In the genomic region with DNA sequence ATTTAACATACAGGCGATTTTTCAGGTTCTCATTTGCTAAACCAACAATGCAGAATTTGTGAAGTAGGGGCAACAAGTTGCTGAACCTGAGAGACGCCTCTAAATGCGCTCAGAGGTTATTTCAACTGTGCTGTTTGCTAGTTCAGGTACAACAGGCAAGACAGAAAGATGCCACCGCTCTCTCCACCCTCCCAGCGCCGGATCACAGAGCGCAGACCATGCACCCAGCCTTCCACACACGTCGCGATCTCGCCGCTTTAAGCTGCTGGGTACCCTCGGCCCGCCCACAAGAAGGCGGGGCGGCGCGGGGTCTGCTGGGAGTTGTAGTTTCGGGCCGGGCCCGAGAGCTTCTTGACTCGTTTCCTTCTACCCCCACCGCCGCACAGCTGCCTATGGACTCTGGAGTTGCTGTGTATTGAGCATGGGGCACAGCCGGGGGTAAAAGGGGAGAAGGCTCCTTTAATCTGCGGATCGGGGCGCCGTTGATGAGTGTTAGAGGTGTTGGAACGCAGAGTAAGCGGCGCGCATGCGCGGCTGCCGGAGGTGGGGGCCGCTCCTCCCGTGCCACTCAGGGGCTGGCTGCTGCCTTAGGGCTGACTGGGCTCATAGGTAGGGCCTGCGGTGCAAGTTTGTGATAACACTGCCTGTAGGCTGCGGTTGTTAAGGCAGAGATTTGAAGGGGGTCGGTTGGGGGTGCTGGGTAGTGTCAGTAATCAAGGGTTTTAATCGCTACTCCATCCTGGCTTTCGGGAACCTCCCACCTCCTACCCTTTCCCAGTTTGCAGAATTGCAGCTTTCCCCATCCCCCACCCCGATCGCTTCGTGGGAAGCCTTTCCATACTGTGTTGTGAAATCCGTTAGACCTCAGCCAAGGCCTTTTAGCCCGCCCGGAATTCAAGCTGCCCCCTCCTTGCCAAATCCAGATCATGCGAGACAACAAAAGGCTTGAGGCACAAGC, we compare ENCODE assay signal across 8 cellular contexts. TPM values are rescaled to one million over a fixed set of nuclear protein-coding genes. Genes with fewer than 3 reads are reported as not detected.
DNase-seq lines count a peak whose midpoint lies in the region; ATAC-seq and TF ChIP-seq lines count a peak whose summit lies in the region.

No MANE protein-coding gene starts in this region.

- TF ChIP-seq CTCF in AG04450 (IDR thresholded peaks at IDR 0.05; ENCODE audit: low read depth, low read length) = no peak

- CTCF ChIA-PET in AG04450 (lab: Charles Lee) = interaction anchor here (1.5 kb wide), 1 partner anchor 13 kb away, joined by 5 read pairs; no protein-coding TSS in a partner anchor

- POLR2A ChIA-PET in AG04450 (lab: Yijun Ruan, JAX) = interaction anchor here (0.7 to 3.3 kb wide), 7 partner anchors 8 to 200 kb away, joined by 3 to 44 read pairs (median 4); a partner anchor contains a TSS

- H3K27me3 ChIP-seq in AG04450 (ENCODE audit: control insufficient read depth, insufficient read depth, low read length) = no peaks in the 10 kb centered on the region

- peak overlapping the region; percentile 90 for H3K4me3 ChIP-seq in AG04450 (ENCODE audit: low read depth, low read length)

- H3K27ac ChIP-seq in AG04450 (ENCODE audit: low read depth, low read length) (peak overlapping the region; percentile 91), caudate nucleus (ENCODE audit: low read depth, low read length) (peak overlapping the region; percentile 99)

- ATAC-seq in GM18907 (IDR thresholded peaks at IDR 0.05; ENCODE audit: unreplicated experiment) (peak; percentile 99), HG03175 (IDR thresholded peaks at IDR 0.05; ENCODE audit: unreplicated experiment) (peak; percentile 100)

- DNase-seq in AG04450 (ENCODE audit: low read depth, low spot score) = peak; percentile 85
- peak; percentile 93 for DNase-seq in NCI-H345 (lab: John Stamatoyannopoulos, UW)
- DNase-seq in activated CD4-positive, CD25-positive, alpha-beta regulatory T cell treated with anti-CD3 and anti-CD28 coated beads, Interleukin-2, amount 50 U/mL, for 16 hours (ENCODE audit: low read depth, low spot score) = peak; percentile 73
- peak; percentile 38 to 99 (median 89) for DNase-seq in caudate nucleus (lab: John Stamatoyannopoulos, UW)
- DNase-seq in islet precursor cell = peak; percentile 92
- peak; percentile 69 to 84 for DNase-seq in stimulated activated CD4-positive, alpha-beta T cell treated with anti-CD3 and anti-CD28 coated beads, Interleukin-12 subunit alpha, Interleukin-12 subunit beta, amount 100 ng/mL, for 24 hours (ENCODE audit: low read depth in 2 of 2)

- H3K9me3 ChIP-seq in AG04450 (ENCODE audit: control insufficient read depth, insufficient read depth, low read length) = no peaks in the 10 kb centered on the region

RNA-seq across cellular contexts. Expression of a gene that starts 40.3 kb away (rescaled TPM):
- 27.3 and 29.6 TPM in 2 replicates for polyA plus RNA-seq in AG04450 (2011; rRNA removed)
- 182 and 183 TPM in 2 replicates for polyA minus RNA-seq in AG04450 (2011; rRNA and poly(A)+ RNA removed)

Comparison
In these comparisons a context has a peak if more than half of its experiments do, and no peak if none do; other contexts are left out.
1. Peak in every context shown above with its lines: DNase-seq, ATAC-seq, H3K4me3 ChIP-seq and H3K27ac ChIP-seq.